Comparison of ENCODE assay signal across 8 cellular contexts in genomic region chr15:84845631-84846030, GRCh38. TPM values are rescaled to one million over a fixed set of nuclear protein-coding genes. Genes with fewer than 3 reads are reported as not detected.
DNase-seq lines count a peak whose midpoint lies in the region; ATAC-seq and TF ChIP-seq lines count a peak whose summit lies in the region.
"Not testable (repeated sequence)": the region's sequence is repeated elsewhere in the genome, so short reads cannot be mapped to it uniquely, and the experiment has no call there.

No MANE protein-coding gene starts in this region.

- TF ChIP-seq CTCF in GM12872 (IDR thresholded peaks at IDR 0.05; ENCODE audit: insufficient read depth, low read depth, low read length) (peak; percentile 72), epithelial cell of proximal tubule (conservative IDR thresholded peaks at IDR 0.05; ENCODE audit: low read depth, low read length) (peak; percentile 63), left lung (IDR thresholded peaks at IDR 0.05) (peak; percentile 69 to 80)

- not testable (repeated sequence) for ATAC-seq in activated T-cell treated with anti-CD3 and anti-CD28 coated beads, Interleukin-2, amount 50 U/mL, for 72 hours (replicated peaks in 1 of 2)
- peak; percentile 83 for ATAC-seq in left lung

- intact Hi-C loops in left lung (cut with DNase I), result not testable (repeated sequence)

- in situ Hi-C loops in ACHN (cut with HindIII; ENCODE audit: low pct_ligation_motif_present, low pct_unique_long_range_greater_than_20kb, low sequenced_read_pairs), result not testable (repeated sequence)

- H3K36me3 Mint-ChIP-seq in activated T-cell treated with anti-CD3 and anti-CD28 coated beads, Interleukin-2, amount 50 U/mL, for 72 hours (ENCODE audit: insufficient read depth in 2 of 2), result not testable (repeated sequence)

- not testable (repeated sequence) for H3K27me3 ChIP-seq in left lung

- H3K4me1 Mint-ChIP-seq in activated T-cell treated with anti-CD3 and anti-CD28 coated beads, Interleukin-2, amount 50 U/mL, for 72 hours (ENCODE audit: low read depth), result not testable (repeated sequence)

- H3K4me3 ChIP-seq in epithelial cell of proximal tubule (ENCODE audit: low read depth, low read length); left lung: not testable (repeated sequence)

- H3K27me3 Mint-ChIP-seq in activated T-cell treated with anti-CD3 and anti-CD28 coated beads, Interleukin-2, amount 50 U/mL, for 72 hours (ENCODE audit: low read depth), result not testable (repeated sequence)

- not testable (repeated sequence) for H3K27ac Mint-ChIP-seq in activated T-cell treated with anti-CD3 and anti-CD28 coated beads, Interleukin-2, amount 50 U/mL, for 72 hours

- H3K4me3 Mint-ChIP-seq in activated T-cell treated with anti-CD3 and anti-CD28 coated beads, Interleukin-2, amount 50 U/mL, for 72 hours, result not testable (repeated sequence)

- H3K9me3 Mint-ChIP-seq in activated T-cell treated with anti-CD3 and anti-CD28 coated beads, Interleukin-2, amount 50 U/mL, for 72 hours, result not testable (repeated sequence)

- peak; percentile 50 for DNase-seq in ACHN
- DNase-seq in NAMALWA (ENCODE audit: low spot score), result peak; percentile 68
- peak; percentile 36 for DNase-seq in SKM-1 treated with dmso at 0.1 percent for 144 hours (lab: John Stamatoyannopoulos, UW; ENCODE audit: unreplicated experiment)
- DNase-seq in activated T-cell treated with anti-CD3 and anti-CD28 coated beads, Interleukin-2, amount 50 U/mL, for 72 hours, result peak; percentile 40 to 45
- DNase-seq in epithelial cell of proximal tubule (ENCODE audit: low read depth), result not testable (repeated sequence)
- DNase-seq in left lung, result peak; percentile 66 to 81
- peak; percentile 15 for DNase-seq in smooth muscle cell of the brain vasculature (ENCODE audit: low read depth, low spot score)

- not testable (repeated sequence) for H3K36me3 ChIP-seq in left lung

- not testable (repeated sequence) for H3K4me1 ChIP-seq in left lung

- peak overlapping the region in 1 of 2 donors; percentile 37 for H3K27ac ChIP-seq in left lung

- H3K9me3 ChIP-seq in left lung, result peaks cover 0 to 12% of the 10 kb centered on the region in 2 donors

RNA-seq across cellular contexts. Expression of gene ALPK3, which starts 28.5 kb away (rescaled TPM):
- under 1 TPM; 0.46 TPM for total RNA-seq in activated T-cell treated with anti-CD3 and anti-CD28 coated beads, Interleukin-2, amount 50 U/mL, for 72 hours
- 24.7 and 30.8 TPM in 2 replicates for total RNA-seq in epithelial cell of proximal tubule
- 10 to 100 TPM in 1 of 2 donors, 1 to 10 TPM in 1; 6.9 to 14.3 TPM for total RNA-seq in left lung

RNA-seq across cellular contexts. Expression of gene SLC28A1, which starts 38.8 kb away (rescaled TPM):
- not detected for total RNA-seq in activated T-cell treated with anti-CD3 and anti-CD28 coated beads, Interleukin-2, amount 50 U/mL, for 72 hours
- total RNA-seq in epithelial cell of proximal tubule, result not detected in 2 replicates
- not detected for total RNA-seq in left lung

Comparison
In these comparisons a context has a peak if more than half of its experiments do, and no peak if none do; other contexts are left out.
1. RNA of gene ALPK3, which starts 28.5 kb away (total RNA-seq): 24.7 to 30.8 TPM in epithelial cell of proximal tubule and 6.9 to 14.3 TPM in left lung; 0.46 TPM in activated T-cell treated with anti-CD3 and anti-CD28 coated beads, Interleukin-2, amount 50 U/mL, for 72 hours; every median in the first group is over 4 times any median in the second.
2. Peak in every context shown above with its lines, with median percentiles within 50 percentile points of each other: CTCF ChIP-seq.